1 cellular context compared by ENCODE assay signal in genomic region chr1:185701650-185702049, GRCh38.
TF ChIP-seq lines count a peak whose summit lies in the region.

No MANE protein-coding gene starts in this region.

TF ChIP-seq in SK-N-SH, 30 proteins besides CTCF, POLR2A, EP300 and RAD21:
- no peak for TF ChIP-seq POLR2AphosphoS5 (IDR thresholded peaks at IDR 0.05; ENCODE audit: low read depth, low read length)
- no peak for TF ChIP-seq GATA2 (CRISPR knock-in tag; IDR thresholded peaks at IDR 0.05)
- no peak for TF ChIP-seq MEF2A (IDR thresholded peaks at IDR 0.05; ENCODE audit: borderline replicate concordance, low read depth)
- peak; percentile 67 for TF ChIP-seq TCF12 (IDR thresholded peaks at IDR 0.05)
- peak; percentile 51; the same call in 1 of the 2 replicates for TF ChIP-seq PBX3 (IDR thresholded peaks at IDR 0.05)
- 0 out of 2 replicates have a peak, but pooled peaks have one; percentile 9 for TF ChIP-seq JUND (IDR thresholded peaks at IDR 0.05)
